Comparison of ENCODE assay signal across 7 cellular contexts in the genomic region with DNA sequence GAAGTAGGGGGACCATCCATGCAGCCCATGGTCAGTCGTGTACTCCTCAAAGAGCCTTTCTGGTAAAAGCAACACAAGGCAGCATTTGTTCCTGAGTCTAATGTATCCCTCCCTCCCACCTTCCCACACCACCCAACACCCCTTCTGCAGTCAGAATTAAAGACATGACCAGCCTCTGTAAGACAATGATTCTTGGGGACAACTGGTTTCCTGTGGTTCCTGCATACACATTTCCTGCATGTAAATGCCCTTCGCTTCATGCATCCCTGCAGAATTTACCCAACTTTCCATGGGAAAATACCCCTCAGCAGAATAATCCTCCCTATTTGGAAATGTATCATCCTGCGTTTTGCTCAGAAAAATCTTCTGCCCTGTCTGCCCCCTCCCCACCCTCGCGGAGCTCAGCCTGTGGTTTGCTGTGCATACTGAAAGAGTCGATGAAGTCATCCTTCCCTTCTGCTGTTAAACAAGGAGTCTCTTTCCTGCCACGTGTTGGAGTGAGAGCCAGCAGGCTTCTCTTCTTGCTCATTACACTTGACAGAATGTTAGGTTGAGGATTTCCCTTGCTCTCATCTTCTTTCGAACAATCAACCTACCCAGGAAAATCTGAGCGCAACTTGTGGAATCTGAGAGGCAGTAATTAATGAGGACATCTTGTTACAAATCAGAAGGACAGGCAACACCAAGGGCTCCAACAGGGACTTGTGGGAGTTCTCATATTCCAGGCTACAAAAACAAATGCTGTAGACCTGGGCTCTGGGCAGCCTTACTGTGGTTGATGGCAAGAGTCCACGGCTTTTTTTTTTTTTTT. TPM values are rescaled to one million over a fixed set of nuclear protein-coding genes. Genes with fewer than 3 reads are reported as not detected.
DNase-seq lines count a peak whose midpoint lies in the region; ATAC-seq, FAIRE-seq and TF ChIP-seq lines count a peak whose summit lies in the region.

No MANE protein-coding gene starts in this region.

- TF ChIP-seq RAD21 in HCT116 (IDR thresholded peaks at IDR 0.05; ENCODE audit: low read depth) (no peak), GM12878 (IDR thresholded peaks at IDR 0.05; ENCODE audit: insufficient read depth, low read depth, low read length) (no peak)

- H3K9me3 ChIP-seq in HCT116 (ENCODE audit: control insufficient read depth in 1 of 2, insufficient read depth in 1 of 2, low read depth in 1 of 2, low read length in 2 of 2) (no peaks in the 10 kb centered on the region), GM12878 (replicated peaks; ENCODE audit: control insufficient read depth, insufficient read depth, low read length) (no peaks in the 10 kb centered on the region), lower lobe of right lung (no peaks in the 10 kb centered on the region)

- WGBS in GM12878 (ENCODE audit: insufficient coverage, insufficient replicate concordance, low lambda C conversion rate, missing lambda C conversion rate) = 24% methylated on average over 10 of the region's 10 CpGs

- H3K79me2 ChIP-seq in HCT116 (ENCODE audit: insufficient read depth, low read length) (no peaks in the 10 kb centered on the region), GM12878 (ENCODE audit: control insufficient read depth, insufficient read depth, low read length) (no peaks in the 10 kb centered on the region)

- H3K9ac ChIP-seq in HCT116 (ENCODE audit: low read length) = no peak overlapping the region
- H3K9ac ChIP-seq in GM12878 (ENCODE audit: control insufficient read depth, insufficient read depth, low read length) = no peak overlapping the region; the same call in 1 of the 2 replicates

- H3K4me3 ChIP-seq in HCT116 (replicated peaks in 1 of 2; ENCODE audit: low read depth in 1 of 2, low read length in 2 of 2) = no peak overlapping the region
- H3K4me3 ChIP-seq in GM12878 = no peak overlapping the region; the same call in 1 of the 2 replicates
- peak overlapping the region; percentile 1 for H3K4me3 ChIP-seq in lower lobe of right lung

- H2AFZ ChIP-seq in HCT116 (ENCODE audit: low read depth, low read length, poor library complexity, severe bottlenecking) (no peak overlapping the region), GM12878 (ENCODE audit: control insufficient read depth, low read depth, low read length) (no peak overlapping the region)

- TF ChIP-seq CTCF in HCT116 (IDR thresholded peaks at IDR 0.05 in 2 of 3, conservative IDR thresholded peaks at IDR 0.05 in 1 of 3; ENCODE audit: borderline replicate concordance in 1 of 3, insufficient read depth in 1 of 3, low read depth in 2 of 3, low read length in 2 of 3) (no peak), GM12878 (IDR thresholded peaks at IDR 0.05 in 2 of 3, conservative IDR thresholded peaks at IDR 0.05 in 1 of 3; ENCODE audit: control insufficient read depth in 2 of 3, extremely low read depth in 1 of 3, insufficient read depth in 1 of 3, low read depth in 3 of 3, low read length in 3 of 3) (no peak), lower lobe of right lung (IDR thresholded peaks at IDR 0.05) (no peak)

- TF ChIP-seq POLR2A in GM12891 (IDR thresholded peaks at IDR 0.05; ENCODE audit: low read depth, low read length) (no peak), HCT116 (IDR thresholded peaks at IDR 0.05; ENCODE audit: borderline replicate concordance, extremely low read depth, insufficient read depth, insufficient read length) (no peak), GM12878 (IDR thresholded peaks at IDR 0.05; ENCODE audit: low read depth, low read length) (no peak)

- H3K27me3 ChIP-seq in HCT116 (ENCODE audit: insufficient read depth, low read length) (peaks cover 63% of the 10 kb centered on the region), GM12878 (replicated peaks in 1 of 2; ENCODE audit: control insufficient read depth in 2 of 2, insufficient read depth in 2 of 2, low read length in 1 of 2) (peaks cover 0 to 1% of the 10 kb centered on the region in 2 experiments; a peak in 1 of 4 replicates), lower lobe of right lung (ENCODE audit: low read depth) (peaks cover 4% of the 10 kb centered on the region)

- DNase-seq in GM12891 (ENCODE audit: insufficient read length, low spot score) (peak; percentile 27), HCT116 (ENCODE audit: low read depth, low spot score) (no peak), NCI-H2171 (lab: John Stamatoyannopoulos, UW) (peak; percentile 54), GM12878 (ENCODE audit: low read depth, low spot score) (no peak), lower lobe of right lung (no peak), substantia nigra (lab: John Stamatoyannopoulos, UW) (peak in 18 of 49 donors; percentile 2 to 22 (median 10))
- no peak for DNase-seq in stimulated activated naive CD4-positive, alpha-beta T cell (lab: John Stamatoyannopoulos, UW)

- ATAC-seq in HCT116 (no peak), GM12878 (peak; percentile 78), lower lobe of right lung (peak in 1 of 2 donors; percentile 53)

- no peak for TF ChIP-seq EP300 in GM12878 (IDR thresholded peaks at IDR 0.05; ENCODE audit: borderline replicate concordance in 1 of 2, control insufficient read depth in 1 of 2, low read depth in 2 of 2, low read length in 2 of 2)

- H3K4me1 ChIP-seq in HCT116 (ENCODE audit: control insufficient read depth in 1 of 2, insufficient read depth in 2 of 2, low read length in 2 of 2) (no peaks in the 10 kb centered on the region), GM12878 (ENCODE audit: control insufficient read depth, insufficient read depth, low read length) (0 out of 2 replicates have a peak, but pooled peaks cover 2% of the 10 kb centered on the region), lower lobe of right lung (no peaks in the 10 kb centered on the region)

- BruUV-seq in HCT116 (replicated peaks; lab: Mats Ljungman, UMichigan) = no TSS peak
- no TSS peak for BruUV-seq in GM12878 (replicated peaks; lab: Mats Ljungman, UMichigan)

- H3K4me2 ChIP-seq in HCT116 (ENCODE audit: low read length) = no peak overlapping the region
- peak overlapping the region; percentile 26 for H3K4me2 ChIP-seq in GM12878 (ENCODE audit: control insufficient read depth, insufficient read depth)

- CTCF ChIA-PET in HCT116 (lab: Charles Lee) = no interaction called here
- CTCF ChIA-PET in GM12878 (lab: Yijun Ruan, JAX) = no interaction called here

- in situ Hi-C loops in GM12878 (cut with MboI) = no loop called here

- FAIRE-seq in GM12891 (lab: Jason Lieb, UNC) = peak; percentile 71
- FAIRE-seq in GM12878 (lab: Jason Lieb, UNC) = peak; percentile 18

- intact Hi-C loops in HCT116 (cut with micrococcal nuclease) = no loop called here
- intact Hi-C loops in GM12878 (cut with micrococcal nuclease; ENCODE audit: unreplicated experiment) = no loop called here
- intact Hi-C loops in lower lobe of right lung (cut with DNase I) = no loop called here

- no peak overlapping the region for H3K27ac ChIP-seq in HCT116 (ENCODE audit: low read depth, low read length)
- no peak overlapping the region for H3K27ac ChIP-seq in GM12878 (ENCODE audit: control insufficient read depth, insufficient read depth)
- H3K27ac ChIP-seq in lower lobe of right lung = no peak overlapping the region
- H3K27ac ChIP-seq in substantia nigra (ENCODE audit: low read depth, low read length, poor library complexity, severe bottlenecking) = peak overlapping the region; percentile 10

- H4K20me1 ChIP-seq in HCT116 (ENCODE audit: insufficient read depth) (no peaks in the 10 kb centered on the region), GM12878 (ENCODE audit: control insufficient read depth, insufficient read depth) (no peaks in the 10 kb centered on the region)

- SMC1A ChIA-PET in GM12878 (lab: Charles Lee; ENCODE audit: uncharacterized antibody, unreplicated experiment) = no interaction called here

- H3K9me2 ChIP-seq in HCT116 (ENCODE audit: insufficient read depth) = no peaks in the 10 kb centered on the region

- RAD21 ChIA-PET in HCT116 (lab: Charles Lee; ENCODE audit: low non-redundant PET in 1 of 2, low total read pairs in 2 of 2, uncharacterized antibody in 2 of 2, unreplicated experiment in 2 of 2) = no interaction called here
- RAD21 ChIA-PET in GM12878 (lab: Charles Lee; ENCODE audit: unreplicated experiment) = no interaction called here

- POLR2A ChIA-PET in HCT116 (lab: Charles Lee) = no interaction called here
- POLR2A ChIA-PET in GM12878 (lab: Charles Lee) = no interaction called here

- H3K36me3 ChIP-seq in HCT116 (ENCODE audit: control insufficient read depth in 1 of 2, insufficient read depth in 2 of 2, low read length in 2 of 2) (no peaks in the 10 kb centered on the region), GM12878 (ENCODE audit: control insufficient read depth in 2 of 2, insufficient read depth in 2 of 2, low read length in 1 of 2) (no peaks in the 10 kb centered on the region), lower lobe of right lung (no peaks in the 10 kb centered on the region)

RNA-seq across cellular contexts. Expression of gene TNN, which starts 4.7 kb away (rescaled TPM):
- polyA plus RNA-seq in GM12891 (2012; ENCODE audit: low read depth, missing spikeins) = 0.14 TPM
- total RNA-seq in HCT116 (2021; ENCODE audit: unreplicated experiment) = not detected
- polyA plus RNA-seq in HCT116 (2012) = not detected in 2 replicates
- total RNA-seq in GM12878 (2013; cell fraction: nucleolus; rRNA removed) = 0.10 and 0.13 TPM in 2 replicates
- 0.11 and 0.17 TPM in 2 replicates for total RNA-seq in GM12878 (2014; rRNA removed)
- 0.09 TPM in 2 replicates for total RNA-seq in GM12878 (2014; rRNA removed; fragmentation: Illumina TruSeq; extraction: Trizol)
- total RNA-seq in GM12878 (2021) = 0.10 TPM in 1 of 2 replicates, not detected in the other
- 0.08 TPM for polyA plus RNA-seq in GM12878 (2011; ENCODE audit: low read depth)
- 0.14 and 0.16 TPM in 2 replicates for polyA plus RNA-seq in GM12878 (2011; rRNA removed)
- 0.09 and 0.17 TPM in 2 replicates for polyA plus RNA-seq in GM12878 (2011; cell fraction: cytosol; rRNA removed)
- polyA plus RNA-seq in GM12878 (2011; cell fraction: nucleus; rRNA removed) = 0.03 TPM in 1 of 2 replicates, not detected in the other
- polyA plus RNA-seq in GM12878 (2012) = 0.18 and 0.22 TPM in 2 replicates
- 0.13 TPM in 1 of 2 replicates, not detected in the other for polyA plus RNA-seq in GM12878 (2014; fragmentation: Illumina TruSeq; extraction: Trizol)
- under 1 TPM; 0.05 to 0.09 TPM for polyA plus RNA-seq in GM12878 (2014; fragmentation: Nextera tagmentation; extraction: Ambion mirVana)
- 0.06 and 0.08 TPM in 2 replicates for polyA plus RNA-seq in GM12878 (2014; rRNA removed)
- polyA plus RNA-seq in GM12878 (2016; fragmentation: Nextera tagmentation; extraction: Ambion mirVana) = under 1 TPM; 0.12 to 0.15 TPM
- 0.05 and 0.07 TPM in 2 replicates for polyA minus RNA-seq in GM12878 (2011; rRNA and poly(A)+ RNA removed)
- not detected in 2 replicates for polyA minus RNA-seq in GM12878 (2011; cell fraction: cytosol; rRNA and poly(A)+ RNA removed)
- polyA minus RNA-seq in GM12878 (2011; cell fraction: nucleus; rRNA and poly(A)+ RNA removed) = not detected in 2 replicates
- total RNA-seq in lower lobe of right lung = 0.18 TPM

RNA-seq across cellular contexts. Expression of gene MRPS14, which starts 49.1 kb away (rescaled TPM):
- 28.9 TPM for polyA plus RNA-seq in GM12891 (2012; ENCODE audit: low read depth, missing spikeins)
- 29.4 TPM for total RNA-seq in HCT116 (2021; ENCODE audit: unreplicated experiment)
- polyA plus RNA-seq in HCT116 (2012) = 11.9 and 17.3 TPM in 2 replicates
- 31.6 and 35.9 TPM in 2 replicates for total RNA-seq in GM12878 (2013; cell fraction: nucleolus; rRNA removed)
- total RNA-seq in GM12878 (2014; rRNA removed) = 35.7 and 37.9 TPM in 2 replicates
- total RNA-seq in GM12878 (2014; rRNA removed; fragmentation: Illumina TruSeq; extraction: Trizol) = 28.2 and 31.1 TPM in 2 replicates
- 37.0 and 40.6 TPM in 2 replicates for total RNA-seq in GM12878 (2021)
- polyA plus RNA-seq in GM12878 (2011; ENCODE audit: low read depth) = 22.3 TPM
- polyA plus RNA-seq in GM12878 (2011; rRNA removed) = 57.6 and 70.6 TPM in 2 replicates
- polyA plus RNA-seq in GM12878 (2011; cell fraction: cytosol; rRNA removed) = 31.5 and 37.1 TPM in 2 replicates
- polyA plus RNA-seq in GM12878 (2011; cell fraction: nucleus; rRNA removed) = 24.7 and 31.1 TPM in 2 replicates
- polyA plus RNA-seq in GM12878 (2012) = 26.7 and 29.7 TPM in 2 replicates
- 39.8 and 40.5 TPM in 2 replicates for polyA plus RNA-seq in GM12878 (2014; fragmentation: Illumina TruSeq; extraction: Trizol)
- 100 to 1,000 TPM; 223 to 224 TPM for polyA plus RNA-seq in GM12878 (2014; fragmentation: Nextera tagmentation; extraction: Ambion mirVana)
- polyA plus RNA-seq in GM12878 (2014; rRNA removed) = 37.7 and 43.2 TPM in 2 replicates
- 100 to 1,000 TPM; 112 to 122 TPM for polyA plus RNA-seq in GM12878 (2016; fragmentation: Nextera tagmentation; extraction: Ambion mirVana)
- polyA minus RNA-seq in GM12878 (2011; rRNA and poly(A)+ RNA removed) = 15.9 and 17.7 TPM in 2 replicates
- 5.8 and 6.0 TPM in 2 replicates for polyA minus RNA-seq in GM12878 (2011; cell fraction: cytosol; rRNA and poly(A)+ RNA removed)
- 7.7 and 12.0 TPM in 2 replicates for polyA minus RNA-seq in GM12878 (2011; cell fraction: nucleus; rRNA and poly(A)+ RNA removed)
- total RNA-seq in lower lobe of right lung = 27.5 TPM

Comparison
In these comparisons a context has a peak if more than half of its experiments do, and no peak if none do; other contexts are left out.
1. DNase-seq: peak in GM12891 (single experiment) and NCI-H2171 (single experiment); none in HCT116 (single experiment), GM12878 (single experiment), lower lobe of right lung (single experiment) and stimulated activated naive CD4-positive, alpha-beta T cell (0 of 6).